ENCODE assay signal across 6 cellular contexts in the genomic region with DNA sequence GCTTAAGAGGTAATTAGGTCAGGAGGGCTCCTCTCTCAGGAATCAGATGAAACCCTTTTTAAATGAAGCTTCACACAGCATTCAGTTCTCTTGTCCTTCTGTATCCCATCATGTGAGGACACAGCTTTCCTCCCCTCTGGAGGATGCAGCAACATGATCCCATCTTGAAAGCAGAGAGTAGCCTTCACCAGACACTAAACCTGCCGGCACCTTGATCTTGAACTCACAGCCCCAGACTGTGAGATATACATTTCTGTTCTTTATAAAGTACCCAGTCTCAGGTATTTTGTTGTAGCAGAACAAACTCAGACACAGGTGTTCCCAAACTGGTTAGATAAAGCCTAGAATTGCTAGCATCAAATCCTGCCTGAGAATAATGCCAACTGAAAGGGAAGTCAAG.
"Had no signal": no experiment of that assay in that cellular context is flagged by ENCODE, and none has a peak within 500 bp of the region (broad histone marks: within the 10 kb centered on the region; RNA-seq: fewer than 3 reads in every experiment).

No MANE protein-coding gene starts in this region.

- H3K27ac ChIP-seq: HL-60 had no signal

- FAIRE-seq: HepG2, HTR-8/SVneo, K562 had no signal

- DNase-seq: IMR-90, KBM-7 had no signal

- ATAC-seq: HepG2, K562 had no signal

- H3K4me3 ChIP-seq: K562 had no signal
